In genomic region chr9:98989036-98990000, GRCh38 we compare ENCODE assay signal across 8 cellular contexts. TPM values are rescaled to one million over a fixed set of nuclear protein-coding genes. Genes with fewer than 3 reads are reported as not detected.
DNase-seq lines count a peak whose midpoint lies in the region; FAIRE-seq and TF ChIP-seq lines count a peak whose summit lies in the region.

No MANE protein-coding gene starts in this region.

- 0 out of 3 replicates have a peak, but pooled peaks have one; percentile 7 for TF ChIP-seq CTCF in GM12872 (IDR thresholded peaks at IDR 0.05; ENCODE audit: insufficient read depth, low read depth, low read length)
- TF ChIP-seq CTCF in fibroblast of the aortic adventitia (IDR thresholded peaks at IDR 0.05; ENCODE audit: insufficient read depth, low read length) = peak; percentile 28

- DNase-seq in RCC 7860 (ENCODE audit: low spot score) (peak; percentile 99), fibroblast of the aortic adventitia (ENCODE audit: low read depth) (peak; percentile 96), skeletal muscle cell (ENCODE audit: low read depth) (peak; percentile 99), NCI-H2196 treated with DMSO at 0.1 percent for 48 hours (lab: John Stamatoyannopoulos, UW; ENCODE audit: unreplicated experiment) (no peak), KG1 (lab: John Stamatoyannopoulos, UW) (no peak), NCI-H748 (lab: John Stamatoyannopoulos, UW; ENCODE audit: unreplicated experiment) (no peak)
- no peak for DNase-seq in stimulated activated CD4-positive, alpha-beta T cell treated with anti-CD3 and anti-CD28 coated beads, Interleukin-1b, Interleukin-23, amount 100 ng/mL, for 48 hours

- peak; percentile 98 for FAIRE-seq in RCC 7860 (lab: Jason Lieb, UNC)

- H3K4me3 ChIP-seq in fibroblast of the aortic adventitia (ENCODE audit: low read depth, low read length) (no peak overlapping the region), skeletal muscle cell (ENCODE audit: low read depth, low read length) (no peak overlapping the region)

RNA-seq across cellular contexts. Expression of gene COL15A1, which starts 45.6 kb away (rescaled TPM):
- total RNA-seq in fibroblast of the aortic adventitia (ENCODE audit: low replicate concordance) = 25.1 and 25.3 TPM in 2 replicates

Comparison
In these comparisons a context has a peak if more than half of its experiments do, and no peak if none do; other contexts are left out.
1. DNase-seq: peak in RCC 7860 (single experiment), fibroblast of the aortic adventitia (single experiment) and skeletal muscle cell (single experiment); none in NCI-H2196 treated with DMSO at 0.1 percent for 48 hours (single experiment), KG1 (single experiment), stimulated activated CD4-positive, alpha-beta T cell treated with anti-CD3 and anti-CD28 coated beads, Interleukin-1b, Interleukin-23, amount 100 ng/mL, for 48 hours (single experiment) and NCI-H748 (single experiment).